Comparison of ENCODE assay signal across 28 cellular contexts in genomic region chr13:111513766-111514611, GRCh38.
DNase-seq lines count a peak whose midpoint lies in the region; ATAC-seq, FAIRE-seq and TF ChIP-seq lines count a peak whose summit lies in the region.
"Had no signal": no experiment of that assay in that cellular context is flagged by ENCODE, and none has a peak within 500 bp of the region (broad histone marks: within the 10 kb centered on the region; RNA-seq: fewer than 3 reads in every experiment).

No MANE protein-coding gene starts in this region.

- no peak overlapping the region for H3K4ac ChIP-seq in H9 (ENCODE audit: low read depth, low read length)

- no peaks in the 10 kb centered on the region; the same call in 1 of the 2 replicates for H3F3A ChIP-seq in GM23338 (replicated peaks; ENCODE audit: low read depth)

- no peak overlapping the region for H2BK12ac ChIP-seq in H9 (ENCODE audit: insufficient read length, low read depth, low read length)

- H3K9me3 Mint-ChIP-seq in GM23338 (peaks cover 5% of the 10 kb centered on the region; the same call in 2 of the 3 replicates), H9 (no peaks in the 10 kb centered on the region; a peak in 1 of 5 replicates)
- H3K9me3 Mint-ChIP-seq: CD8-positive, alpha-beta T cell had no signal

- no peaks in the 10 kb centered on the region for H3K27me3 ChIP-seq in GM23338 (ENCODE audit: insufficient read depth)
- no peaks in the 10 kb centered on the region for H3K27me3 ChIP-seq in H9 (ENCODE audit: insufficient read depth, low read length)

- H3K23me2 ChIP-seq in H9 (ENCODE audit: insufficient read length, low read depth, low read length, poor library complexity, severe bottlenecking), result no peaks in the 10 kb centered on the region

- peaks cover 2% of the 10 kb centered on the region; the same call in 1 of the 2 replicates for H3K9me2 ChIP-seq in GM23338 (ENCODE audit: insufficient read depth)

- no peaks in the 10 kb centered on the region for H3K36me3 Mint-ChIP-seq in GM23338 (ENCODE audit: low read depth)
- peaks cover 0 to 2% (median 0%) of the 10 kb centered on the region in 3 experiments; a peak in 1 of 7 replicates for H3K36me3 Mint-ChIP-seq in H9 (ENCODE audit: insufficient read depth in 1 of 3, low read depth in 3 of 3)
- H3K36me3 Mint-ChIP-seq: CD8-positive, alpha-beta T cell had no signal

- no peak overlapping the region for H2AFZ ChIP-seq in GM23338
- no peak overlapping the region for H2AFZ ChIP-seq in H9 (ENCODE audit: low read length)
- H2AFZ ChIP-seq: GM23248, PC-9 had no signal

- H3K79me1 ChIP-seq in H9 (ENCODE audit: insufficient read depth, low read depth, low read length, poor library complexity, severe bottlenecking), result no peaks in the 10 kb centered on the region

- no peak overlapping the region for H3K56ac ChIP-seq in H9 (ENCODE audit: insufficient read length, low read depth, low read length)

- no peak for FAIRE-seq in kidney (lab: Jason Lieb, UNC)
- FAIRE-seq: A549, G401.6, HepG2 had no signal

- no peak overlapping the region for H2BK5ac ChIP-seq in H9 (ENCODE audit: insufficient read length, low read length)

- H3T11ph ChIP-seq in H9 (ENCODE audit: low read length), result no peak overlapping the region

- H3K79me2 ChIP-seq in GM23338 (replicated peaks; ENCODE audit: insufficient read depth), result no peaks in the 10 kb centered on the region
- H3K79me2 ChIP-seq in H9 (ENCODE audit: insufficient read depth, low read length), result no peaks in the 10 kb centered on the region

- TF ChIP-seq CTCF in GM23338 (conservative IDR thresholded peaks at IDR 0.05; ENCODE audit: low read depth in 2 of 2), result no peak
- TF ChIP-seq CTCF in H9 (conservative IDR thresholded peaks at IDR 0.05), result no peak
- no peak for TF ChIP-seq CTCF in kidney (IDR thresholded peaks at IDR 0.05; ENCODE audit: borderline replicate concordance, extremely low read depth, insufficient read depth)

- H3K27me3 Mint-ChIP-seq in GM23338 (ENCODE audit: insufficient read depth, low read depth, poor library complexity), result peaks cover 6% of the 10 kb centered on the region
- peaks cover 5% of the 10 kb centered on the region for H3K27me3 Mint-ChIP-seq in H9 (ENCODE audit: low read depth)
- H3K27me3 Mint-ChIP-seq: B cell had no signal

- no peak for DNase-seq in GM23338 (ENCODE audit: low spot score)
- peak; percentile 22 for DNase-seq in H9
- peak; percentile 60 for DNase-seq in kidney
- DNase-seq in sciatic nerve (ENCODE audit: low spot score), result peak; percentile 31
- no peak for DNase-seq in stimulated activated CD4-positive, alpha-beta T cell treated with anti-CD3 and anti-CD28 coated beads, Interleukin-15, amount 100 ng/mL, for 24 hours
- no peak for DNase-seq in AG20443 (ENCODE audit: low spot score)
- no peak for DNase-seq in NCI-H2029 (lab: John Stamatoyannopoulos, UW)
- DNase-seq: Caco-2, GM23248, Karpas-422, MV-4-11, NCI-H1105, NCI-H1436 treated with DMSO at 0.1 percent for 48 hours, NCI-H187 treated with DMSO at 0.1 percent for 48 hours, NCI-H2107, NCI-H446, NCI-H524 treated with DMSO at 0.1 percent for 48 hours, NCI-H774, PC-9, Right ventricle myocardium superior had no signal

- H3K18ac ChIP-seq in H9 (ENCODE audit: insufficient read length, low read depth, low read length), result no peak overlapping the region

- no CpG with 5 or more reads among the region's 31 CpGs for WGBS in H9 (ENCODE audit: extremely low coverage, insufficient read length, low lambda C conversion rate)

- ATAC-seq in GM23338, result no peak
- ATAC-seq in sciatic nerve, result no peak
- ATAC-seq: A549; CD8-positive, alpha-beta T cell; HCT116; HepG2 had no signal

- H3K9me3 ChIP-seq in H9 (ENCODE audit: control insufficient read depth, low read depth, low read length) (no peaks in the 10 kb centered on the region), kidney (ENCODE audit: control insufficient read depth in 1 of 2, low read length in 2 of 2) (no peaks in the 10 kb centered on the region)
- H3K9me3 ChIP-seq: A549, Caco-2, SJSA1 had no signal

- H2BK120ac ChIP-seq in H9 (ENCODE audit: low read depth, low read length, poor library complexity, severe bottlenecking), result no peak overlapping the region

- H4K5ac ChIP-seq in H9 (ENCODE audit: insufficient read length, low read depth, low read length), result no peak overlapping the region

- no peak overlapping the region for H4K91ac ChIP-seq in H9 (ENCODE audit: insufficient read length, low read depth, low read length)

- H2BK15ac ChIP-seq in H9 (ENCODE audit: low read depth, low read length), result no peak overlapping the region

- H3K27ac Mint-ChIP-seq in GM23338 (0 out of 2 replicates have a peak overlapping the region, but pooled peaks have one; percentile 39), H9 (no peak overlapping the region; a peak in 2 of 7 replicates)
- H3K27ac Mint-ChIP-seq: B cell; CD8-positive, alpha-beta T cell had no signal

- H4K8ac ChIP-seq in H9 (replicated peaks; ENCODE audit: insufficient read length, low read depth, low read length), result no peak overlapping the region

- H3K4me3 Mint-ChIP-seq in GM23338 (no peak overlapping the region), H9 (no peak overlapping the region)
- H3K4me3 Mint-ChIP-seq: B cell; CD8-positive, alpha-beta T cell had no signal

- H3K4me1 ChIP-seq in GM23338 (ENCODE audit: insufficient read depth) (peaks cover 5% of the 10 kb centered on the region; the same call in 1 of the 2 replicates), H9 (ENCODE audit: insufficient read depth, low read length) (no peaks in the 10 kb centered on the region), kidney (ENCODE audit: control insufficient read depth in 1 of 2, insufficient read depth in 1 of 2, low read depth in 1 of 2, low read length in 2 of 2) (no peaks in the 10 kb centered on the region)
- H3K4me1 ChIP-seq: A549, Caco-2 had no signal

- H3K4me2 ChIP-seq in GM23338 (no peak overlapping the region), H9 (ENCODE audit: insufficient read depth, insufficient read length, low read length) (no peak overlapping the region)
- H3K4me2 ChIP-seq: A549, PC-9 had no signal

- H3K9ac ChIP-seq in H9 (ENCODE audit: extremely low read depth, insufficient read length, low read length) (no peak overlapping the region), kidney (ENCODE audit: low read length in 2 of 2) (no peak overlapping the region)
- H3K9ac ChIP-seq: GM23248 had no signal

- H3K27ac ChIP-seq in GM23338 (ENCODE audit: low read depth) (no peak overlapping the region), H9 (ENCODE audit: insufficient read length, low read depth, low read length) (no peak overlapping the region), kidney (ENCODE audit: low read depth in 2 of 2, low read length in 2 of 2) (no peak overlapping the region)
- H3K27ac ChIP-seq: A549, C4-2B, GM23248, PC-9, SJSA1 had no signal

- H3K4me3 ChIP-seq in GM23338 (no peak overlapping the region), kidney (ENCODE audit: low read length in 2 of 2) (no peak overlapping the region)
- H3K4me3 ChIP-seq: A549, GM23248, PC-9, SJSA1 had no signal

- intact Hi-C loops in kidney (cut with DNase I), result no loop called here
- intact Hi-C loops in sciatic nerve (cut with DNase I), result no loop called here

- no peak overlapping the region for H3K23ac ChIP-seq in H9 (ENCODE audit: insufficient read length, low read depth, low read length)

- no peak overlapping the region for H2AK5ac ChIP-seq in H9 (ENCODE audit: insufficient read length, low read length)

- H3K14ac ChIP-seq in H9 (ENCODE audit: insufficient read depth, low read length), result no peak overlapping the region; the same call in 1 of the 2 replicates

- H4K20me1 ChIP-seq in GM23338 (replicated peaks; ENCODE audit: insufficient read depth) (no peaks in the 10 kb centered on the region), H9 (ENCODE audit: control insufficient read depth, insufficient read depth, insufficient read length) (no peaks in the 10 kb centered on the region)

- H3K36me3 ChIP-seq in GM23338 (ENCODE audit: insufficient read depth), result no peaks in the 10 kb centered on the region
- no peaks in the 10 kb centered on the region for H3K36me3 ChIP-seq in kidney (ENCODE audit: control insufficient read depth in 1 of 2, insufficient read depth in 2 of 2, low read length in 2 of 2)
- H3K36me3 ChIP-seq: SJSA1 had no signal

- H3K4me1 Mint-ChIP-seq in GM23338, result peaks cover 8% of the 10 kb centered on the region
- peaks cover 14 to 17% of the 10 kb centered on the region in 2 experiments for H3K4me1 Mint-ChIP-seq in H9
- H3K4me1 Mint-ChIP-seq: B cell had no signal

- no peak overlapping the region for H2BK20ac ChIP-seq in H9 (ENCODE audit: low read depth, low read length, poor library complexity, severe bottlenecking)

TF ChIP-seq in GM23338, 12 proteins besides CTCF, POLR2A, EP300 and RAD21 (continues in another document):
- TF ChIP-seq ZNF331 (CRISPR knock-in tag; IDR thresholded peaks at IDR 0.05; ENCODE audit: low read depth), result no peak
- TF ChIP-seq EZH2phosphoT487 (IDR thresholded peaks at IDR 0.05; ENCODE audit: unreplicated experiment), result no peak
- TF ChIP-seq JUNB (IDR thresholded peaks at IDR 0.05; ENCODE audit: unreplicated experiment), result no peak
- TF ChIP-seq CREB1 (CRISPR knock-in tag; IDR thresholded peaks at IDR 0.05; ENCODE audit: low read depth), result no peak
- TF ChIP-seq ETS1 (IDR thresholded peaks at IDR 0.05), result no peak
- TF ChIP-seq NANOG (IDR thresholded peaks at IDR 0.05; ENCODE audit: borderline replicate concordance), result no peak
- TF ChIP-seq POLR2AphosphoS5 (IDR thresholded peaks at IDR 0.05; ENCODE audit: low read depth), result no peak
- no peak for TF ChIP-seq EZH2 (IDR thresholded peaks at IDR 0.05; ENCODE audit: low read depth, unreplicated experiment)

Comparison
In these comparisons a context has a peak if more than half of its experiments do, and no peak if none do; other contexts are left out.
1. DNase-seq: peak in H9 (single experiment), kidney (single experiment) and sciatic nerve (single experiment); none in GM23338 (single experiment), stimulated activated CD4-positive, alpha-beta T cell treated with anti-CD3 and anti-CD28 coated beads, Interleukin-15, amount 100 ng/mL, for 24 hours (single experiment), AG20443 (single experiment) and NCI-H2029 (single experiment).